In the genomic region with DNA sequence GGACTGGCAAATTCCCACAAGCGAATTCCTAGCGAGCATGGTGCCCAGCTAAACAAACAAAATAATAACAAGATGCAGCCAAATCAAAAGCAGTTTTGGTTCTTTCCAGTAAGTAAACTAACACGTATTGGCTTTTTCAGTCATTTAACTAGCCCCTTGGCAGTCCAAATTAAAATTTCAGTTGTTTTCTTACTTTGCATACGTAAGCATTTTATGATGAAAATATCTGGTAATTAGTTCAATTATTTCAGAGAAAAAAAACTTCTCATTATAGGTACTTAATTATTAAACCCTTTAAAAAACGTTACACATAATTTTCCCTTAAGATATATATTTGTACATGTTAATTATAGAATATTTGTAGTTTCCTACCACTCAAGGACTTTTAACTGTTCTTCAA, we compare ENCODE assay signal across 21 cellular contexts.
"Had no signal": no experiment of that assay in that cellular context is flagged by ENCODE, and none has a peak within 500 bp of the region (broad histone marks: within the 10 kb centered on the region; RNA-seq: fewer than 3 reads in every experiment).

No MANE protein-coding gene starts in this region.

- ATAC-seq: left ventricle myocardium superior; lower lobe of right lung; natural killer cell; stimulated activated effector memory CD8-positive, alpha-beta T cell treated with anti-CD3 and anti-CD28 coated beads, Interleukin-12 subunit alpha, Interleukin-12 subunit beta, amount 100 ng/mL, for 72 hours had no signal

- H3K4me3 Mint-ChIP-seq: natural killer cell; stimulated activated effector memory CD8-positive, alpha-beta T cell treated with anti-CD3 and anti-CD28 coated beads, Interleukin-12 subunit alpha, Interleukin-12 subunit beta, amount 100 ng/mL, for 72 hours had no signal

- DNase-seq: cortex of kidney; dorsolateral prefrontal cortex; effector CD4-positive, alpha-beta T cell; foreskin melanocyte; head of caudate nucleus; left ventricle myocardium superior; lower lobe of right lung; natural killer cell; sigmoid colon; stimulated activated CD4-positive, alpha-beta T cell treated with anti-CD3 and anti-CD28 coated beads, Interleukin-2, amount 100 ng/mL, for 24 hours; stimulated activated CD4-positive, alpha-beta T cell treated with anti-CD3 and anti-CD28 coated beads, Interleukin-4, amount 100 ng/mL, for 24 hours; stimulated activated naive CD4-positive, alpha-beta T cell treated with Interleukin-2 at 50 U/mL for 16 hours; stomach; thyroid gland; trophoblast cell had no signal

- H3K9me3 ChIP-seq: esophagus muscularis mucosa, lower lobe of right lung, prostate gland, right atrium auricular region, sigmoid colon, stomach, thyroid gland, vagina had no signal

- H3K4me3 ChIP-seq: dorsolateral prefrontal cortex, esophagus muscularis mucosa, lower lobe of right lung, prostate gland, right atrium auricular region, sigmoid colon, stomach, thyroid gland, vagina had no signal

- H3K27ac Mint-ChIP-seq: natural killer cell; stimulated activated effector memory CD8-positive, alpha-beta T cell treated with anti-CD3 and anti-CD28 coated beads, Interleukin-12 subunit alpha, Interleukin-12 subunit beta, amount 100 ng/mL, for 72 hours had no signal

- H3K27me3 ChIP-seq: dorsolateral prefrontal cortex, esophagus muscularis mucosa, right atrium auricular region, sigmoid colon, stomach, thyroid gland, vagina had no signal

- H3K36me3 ChIP-seq: esophagus muscularis mucosa, lower lobe of right lung, prostate gland, right atrium auricular region, sigmoid colon, stomach, thyroid gland, vagina had no signal

- H3K4me1 ChIP-seq: prostate gland, vagina had no signal

- H3K36me3 Mint-ChIP-seq: natural killer cell; stimulated activated effector memory CD8-positive, alpha-beta T cell treated with anti-CD3 and anti-CD28 coated beads, Interleukin-12 subunit alpha, Interleukin-12 subunit beta, amount 100 ng/mL, for 72 hours had no signal

- H3K27ac ChIP-seq: dorsolateral prefrontal cortex, epithelial cell of prostate, esophagus muscularis mucosa, lower lobe of right lung, prostate gland, right atrium auricular region, sigmoid colon, stomach, thyroid gland, vagina had no signal

- H3K9me3 Mint-ChIP-seq: natural killer cell; stimulated activated effector memory CD8-positive, alpha-beta T cell treated with anti-CD3 and anti-CD28 coated beads, Interleukin-12 subunit alpha, Interleukin-12 subunit beta, amount 100 ng/mL, for 72 hours had no signal
